19 cellular contexts compared by ENCODE assay signal in genomic region chr5:176176231-176176630, GRCh38.
"Had no signal": no experiment of that assay in that cellular context is flagged by ENCODE, and none has a peak within 500 bp of the region (broad histone marks: within the 10 kb centered on the region; RNA-seq: fewer than 3 reads in every experiment).

No MANE protein-coding gene starts in this region.

- H3K4me1 ChIP-seq: SJCRH30 had no signal

- H3K36me3 ChIP-seq: SJCRH30 had no signal

- ATAC-seq: Panc1, PC-3, Right ventricle myocardium inferior, SK-N-SH treated with all-trans-retinoic acid at 6 μM for 48 hours had no signal

- H3K27ac ChIP-seq: SJCRH30 had no signal

- H3K9me3 ChIP-seq: SJCRH30 had no signal

- DNase-seq: IMR-90, NCI-H1092, NCI-H1105 treated with DMSO at 0.1 percent for 48 hours, NCI-H1417 treated with DMSO at 0.1 percent for 48 hours, NCI-H146, NCI-H1694 treated with DMSO at 0.1 percent for 48 hours, NCI-H1930, NCI-H2081, NCI-H2107, NCI-H2227 treated with DMSO at 0.1 percent for 48 hours, NCI-H524, NCI-H526 treated with DMSO at 0.1 percent for 48 hours, NCI-H748 treated with DMSO at 0.1 percent for 48 hours, PC-3, SHP77 treated with DMSO at 0.1 percent for 48 hours, SJCRH30 had no signal

- H3K4me3 ChIP-seq: SJCRH30 had no signal

- H3K27me3 ChIP-seq: SJCRH30 had no signal
